In the genomic region with DNA sequence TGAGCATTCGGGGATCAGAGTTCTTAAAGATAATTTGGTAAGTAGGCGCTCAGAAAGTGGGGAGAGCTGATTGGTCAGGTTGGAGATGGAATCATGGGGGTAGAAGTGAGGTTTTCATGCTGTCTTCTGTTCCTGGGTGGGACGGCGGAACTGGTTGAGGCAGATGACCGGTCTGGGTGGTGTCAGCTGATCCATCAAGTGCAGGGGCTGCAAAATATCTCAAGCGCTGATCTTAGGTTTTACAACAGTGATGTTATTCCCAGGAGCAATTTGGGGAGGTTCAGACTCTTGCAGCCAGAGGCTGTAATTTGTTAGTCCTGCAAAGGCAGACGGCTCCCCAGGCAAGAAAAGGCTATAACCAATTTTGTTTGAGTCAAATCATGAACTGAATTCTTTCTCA, we compare ENCODE assay signal across 27 cellular contexts.
"Had no signal": no experiment of that assay in that cellular context is flagged by ENCODE, and none has a peak within 500 bp of the region (broad histone marks: within the 10 kb centered on the region; RNA-seq: fewer than 3 reads in every experiment).

No MANE protein-coding gene starts in this region.

- H3K27me3 ChIP-seq: pancreas, right atrium auricular region had no signal

- H3K4me1 ChIP-seq: pancreas, tibial artery had no signal

- H3K4me3 ChIP-seq: coronary artery, dorsolateral prefrontal cortex, gastroesophageal sphincter, left ventricle myocardium inferior, lung, pancreas, right atrium auricular region, suprapubic skin, tibial artery had no signal

- ATAC-seq: activated CD8-positive, alpha-beta T cell treated with anti-CD3 and anti-CD28 coated beads for 36 hours; activated T-cell treated with anti-CD3 and anti-CD28 coated beads, Interleukin-2, amount 50 U/mL, for 4 hours; activated T-helper 17 cell treated with anti-CD3 and anti-CD28 coated beads, Interleukin-2, amount 50 U/mL, for 72 hours; effector memory CD8-positive, alpha-beta T cell; gastroesophageal sphincter; pancreas had no signal

- H3K27ac ChIP-seq: brain microvascular endothelial cell, coronary artery, dorsolateral prefrontal cortex, gastroesophageal sphincter, left ventricle myocardium inferior, pancreas, right atrium auricular region, suprapubic skin, tibial artery had no signal

- H3K4me1 Mint-ChIP-seq: activated T-helper 17 cell treated with anti-CD3 and anti-CD28 coated beads, Interleukin-2, amount 50 U/mL, for 72 hours had no signal

- DNase-seq: activated B cell treated with CpG ODN at 0.5 μM for 24 hours; activated CD4-positive, alpha-beta T cell treated with anti-CD3 and anti-CD28 coated beads, Interleukin-2, amount 50 U/mL, for 1 hour; activated CD8-positive, alpha-beta T cell treated with anti-CD3 and anti-CD28 coated beads for 36 hours; activated gamma-delta T cell treated with Interleukin-2 at 50 U/mL for 16 hours; activated naive CD4-positive, alpha-beta T cell treated with anti-CD3 and anti-CD28 coated beads, Interleukin-2, amount 50 U/mL, for 16 hours; activated T-cell treated with anti-CD3 and anti-CD28 coated beads, Interleukin-2, amount 50 U/mL, for 4 hours; amniotic stem cell; brain microvascular endothelial cell; dorsolateral prefrontal cortex; effector memory CD8-positive, alpha-beta T cell; erythroblast; hippocampal formation; left ventricle myocardium inferior; pancreas; stimulated activated CD4-positive, alpha-beta T cell treated with anti-CD3 and anti-CD28 coated beads, Interleukin-15, amount 100 ng/mL, for 24 hours; stimulated activated CD4-positive, alpha-beta T cell treated with anti-CD3 and anti-CD28 coated beads, Interleukin-2, amount 100 ng/mL, for 24 hours; stimulated activated naive CD4-positive, alpha-beta T cell; T-helper 1 cell had no signal

- H3K9me3 ChIP-seq: gastroesophageal sphincter, left ventricle myocardium inferior, pancreas, right atrium auricular region, suprapubic skin, tibial artery had no signal

- H3K27ac Mint-ChIP-seq: activated B cell treated with CpG ODN at 0.5 μM for 24 hours; activated CD8-positive, alpha-beta T cell treated with anti-CD3 and anti-CD28 coated beads for 36 hours; activated T-helper 17 cell treated with anti-CD3 and anti-CD28 coated beads, Interleukin-2, amount 50 U/mL, for 72 hours; effector memory CD8-positive, alpha-beta T cell; T-helper 2 cell treated with Interferon-gamma antibody and Interleukin-4, amounts not matched to agents 5 μg/mL and 100 μg/mL, for 36 hours had no signal

- H3K9me3 Mint-ChIP-seq: activated B cell treated with CpG ODN at 0.5 μM for 24 hours; activated CD8-positive, alpha-beta T cell treated with anti-CD3 and anti-CD28 coated beads for 36 hours; activated T-cell treated with anti-CD3 and anti-CD28 coated beads, Interleukin-2, amount 50 U/mL, for 4 hours; activated T-helper 17 cell treated with anti-CD3 and anti-CD28 coated beads, Interleukin-2, amount 50 U/mL, for 72 hours; effector memory CD8-positive, alpha-beta T cell; nephron; T-helper 2 cell treated with Interferon-gamma antibody and Interleukin-4, amounts not matched to agents 5 μg/mL and 100 μg/mL, for 36 hours had no signal

- H3K4me3 Mint-ChIP-seq: activated B cell treated with CpG ODN at 0.5 μM for 24 hours; activated CD8-positive, alpha-beta T cell treated with anti-CD3 and anti-CD28 coated beads for 36 hours; activated T-cell treated with anti-CD3 and anti-CD28 coated beads, Interleukin-2, amount 50 U/mL, for 4 hours; activated T-helper 17 cell treated with anti-CD3 and anti-CD28 coated beads, Interleukin-2, amount 50 U/mL, for 72 hours; effector memory CD8-positive, alpha-beta T cell; nephron; T-helper 2 cell treated with Interferon-gamma antibody and Interleukin-4, amounts not matched to agents 5 μg/mL and 100 μg/mL, for 36 hours had no signal

- H3K36me3 ChIP-seq: brain microvascular endothelial cell, gastroesophageal sphincter, left ventricle myocardium inferior, pancreas, right atrium auricular region, suprapubic skin, tibial artery had no signal
